In the genomic region with DNA sequence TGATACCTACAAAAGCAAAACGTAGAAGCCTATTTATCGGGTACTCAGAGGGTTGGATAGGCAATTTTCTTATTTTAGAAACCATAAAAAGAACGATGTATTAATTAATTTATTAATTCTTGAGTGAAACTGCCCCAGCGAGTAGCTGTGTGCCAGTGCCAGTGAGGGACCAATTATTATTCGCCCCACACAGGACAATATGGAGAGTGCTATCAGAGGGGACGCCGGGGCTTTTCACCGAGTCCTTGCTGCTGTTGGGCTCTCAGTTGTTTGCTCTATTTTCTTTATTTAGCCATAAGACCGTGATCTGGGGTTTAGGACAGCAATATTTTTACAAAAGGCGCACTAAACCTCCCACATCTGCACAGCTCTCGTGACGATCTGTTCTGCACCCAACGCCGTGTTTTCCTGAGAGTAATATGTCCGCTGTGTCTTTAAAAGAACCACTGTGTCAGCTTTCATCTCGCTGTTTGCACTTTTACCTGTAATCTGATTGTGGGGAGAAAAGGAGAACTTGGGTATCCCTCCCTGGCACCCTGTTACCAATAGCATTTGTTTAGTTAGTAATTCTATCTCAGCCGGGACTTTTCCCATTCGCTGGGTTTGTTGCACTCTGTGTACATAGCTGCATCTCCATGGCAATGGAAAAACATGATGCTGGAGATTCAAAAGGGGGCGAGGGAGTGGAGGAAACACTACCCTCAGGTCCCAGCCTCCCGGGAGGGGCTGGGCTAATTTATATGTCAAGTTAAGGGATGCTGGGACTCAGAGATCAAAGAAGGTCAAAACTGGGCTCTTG, we compare ENCODE assay signal across 8 cellular contexts. TPM values are rescaled to one million over a fixed set of nuclear protein-coding genes. Genes with fewer than 3 reads are reported as not detected.
DNase-seq lines count a peak whose midpoint lies in the region; ATAC-seq and TF ChIP-seq lines count a peak whose summit lies in the region.

No MANE protein-coding gene starts in this region.

- peak overlapping the region in 6 of 7 donors; percentile 7 to 86 (median 54) for H3K27ac Mint-ChIP-seq in CD14-positive monocyte
- no peak overlapping the region for H3K27ac Mint-ChIP-seq in T-cell
- peak overlapping the region; percentile 71 for H3K27ac Mint-ChIP-seq in progenitor cell of endocrine pancreas

- peak overlapping the region; percentile 2 for H3K4me2 ChIP-seq in Karpas-422 (ENCODE audit: low read depth, low read length, poor library complexity, severe bottlenecking)

- no peaks in the 10 kb centered on the region for H3K9me3 ChIP-seq in Karpas-422 (ENCODE audit: low read length)

- H3K36me3 Mint-ChIP-seq in CD14-positive monocyte, result no peaks in the 10 kb centered on the region
- H3K36me3 Mint-ChIP-seq in T-cell, result no peaks in the 10 kb centered on the region
- H3K36me3 Mint-ChIP-seq in progenitor cell of endocrine pancreas (ENCODE audit: insufficient read depth), result no peaks in the 10 kb centered on the region

- H3K27ac ChIP-seq in Karpas-422 (ENCODE audit: low read length), result no peak overlapping the region

- POLR2A ChIA-PET in T-cell (lab: Charles Lee), result interaction anchor here in 1 of 2 donors (0.5 kb wide), 1 partner anchor 296 kb away, joined by 6 read pairs; no protein-coding TSS in a partner anchor

- H3K9me2 ChIP-seq in Karpas-422 (replicated peaks; ENCODE audit: insufficient read depth, low read length), result no peaks in the 10 kb centered on the region

- no peak overlapping the region for H3K4me3 ChIP-seq in Karpas-422 (ENCODE audit: low read length)

- no peaks in the 10 kb centered on the region for H4K20me1 ChIP-seq in Karpas-422 (ENCODE audit: insufficient read depth, low read depth, low read length)

- H3K27me3 ChIP-seq in Karpas-422 (ENCODE audit: low read length), result no peaks in the 10 kb centered on the region; the same call in 1 of the 2 replicates

- peak; percentile 55 for DNase-seq in CD14-positive monocyte (ENCODE audit: low spot score)
- no peak for DNase-seq in Karpas-422
- peak in 1 of 34 experiments; percentile 2 for DNase-seq in T-cell
- DNase-seq in glomerular endothelial cell (ENCODE audit: extremely low read depth, low read depth, low spot score), result peak; percentile 20
- DNase-seq in progenitor cell of endocrine pancreas (ENCODE audit: low spot score, unreplicated experiment), result no peak
- no peak for DNase-seq in germinal center (ENCODE audit: low spot score)
- DNase-seq in NCI-H187 treated with DMSO at 0.1 percent for 48 hours (lab: John Stamatoyannopoulos, UW), result no peak

- H3K9ac ChIP-seq in Karpas-422 (ENCODE audit: low read length), result no peak overlapping the region

- intact Hi-C loops in CD14-positive monocyte (cut with micrococcal nuclease), result loop anchor here (5.0 kb wide), 3 partner anchors 33 to 97 kb away; no protein-coding TSS in a partner anchor

- CTCF ChIA-PET in T-cell (lab: Charles Lee), result no interaction called here

- peaks cover 29% of the 10 kb centered on the region for H3K4me1 ChIP-seq in Karpas-422 (ENCODE audit: low read length)

- no peaks in the 10 kb centered on the region for H3K36me3 ChIP-seq in Karpas-422 (ENCODE audit: insufficient read depth, low read length)

- ATAC-seq in T-cell (replicated peaks in 1 of 4) (peak in 1 of 4 experiments; percentile 71), GM19463 (IDR thresholded peaks at IDR 0.05; ENCODE audit: unreplicated experiment) (no peak)

- H3K9me3 Mint-ChIP-seq in CD14-positive monocyte (peaks cover 0 to 2% (median 0%) of the 10 kb centered on the region in 7 donors), T-cell (no peaks in the 10 kb centered on the region), progenitor cell of endocrine pancreas (ENCODE audit: low read depth) (no peaks in the 10 kb centered on the region)

- H2AFZ ChIP-seq in Karpas-422 (ENCODE audit: low read length), result no peak overlapping the region

- peaks cover 30% of the 10 kb centered on the region for H3K4me1 Mint-ChIP-seq in CD14-positive monocyte
- peaks cover 11 to 21% (median 12%) of the 10 kb centered on the region in 3 donors for H3K4me1 Mint-ChIP-seq in T-cell
- peaks cover 40% of the 10 kb centered on the region for H3K4me1 Mint-ChIP-seq in progenitor cell of endocrine pancreas (ENCODE audit: low read depth)

- H3K27me3 Mint-ChIP-seq in CD14-positive monocyte (ENCODE audit: low read depth in 3 of 3) (peaks cover 2 to 5% (median 2%) of the 10 kb centered on the region in 3 donors), T-cell (peaks cover 24 to 36% of the 10 kb centered on the region in 2 donors), progenitor cell of endocrine pancreas (no peaks in the 10 kb centered on the region)

- H3K4me3 Mint-ChIP-seq in CD14-positive monocyte (peak overlapping the region; percentile 70 to 78), T-cell (peak overlapping the region; percentile 6 to 52 (median 34)), progenitor cell of endocrine pancreas (ENCODE audit: low read depth) (peak overlapping the region; percentile 69)

- H3K79me2 ChIP-seq in Karpas-422 (ENCODE audit: low read length), result no peaks in the 10 kb centered on the region

- TF ChIP-seq CTCF in CD14-positive monocyte (IDR thresholded peaks at IDR 0.05), result no peak
- no peak for TF ChIP-seq CTCF in progenitor cell of endocrine pancreas (IDR thresholded peaks at IDR 0.05; ENCODE audit: unreplicated experiment)

RNA-seq across cellular contexts. Expression of gene ZNF516, which starts 30.1 kb away (rescaled TPM):
- 1 to 10 TPM; 5.0 to 8.6 TPM for polyA plus RNA-seq in CD14-positive monocyte
- 41.0 and 53.3 TPM in 2 replicates for total RNA-seq in Karpas-422 (2014; rRNA removed; shearing (Covaris generic); ENCODE audit: low replicate concordance)
- 10 to 100 TPM; 22.0 to 31.8 (median 25.7) TPM for total RNA-seq in T-cell
- total RNA-seq in glomerular endothelial cell, result 22.4 and 26.8 TPM in 2 replicates
- total RNA-seq in progenitor cell of endocrine pancreas, result 106 and 108 TPM in 2 replicates

Comparison
In these comparisons a context has a peak if more than half of its experiments do, and no peak if none do; other contexts are left out.
1. DNase-seq: peak in CD14-positive monocyte (single experiment) and glomerular endothelial cell (single experiment); none in Karpas-422 (single experiment), progenitor cell of endocrine pancreas (single experiment), germinal center (single experiment) and NCI-H187 treated with DMSO at 0.1 percent for 48 hours (single experiment).
2. H3K27ac Mint-ChIP-seq: peak in CD14-positive monocyte (6 of 7) and progenitor cell of endocrine pancreas (single experiment); none in T-cell (0 of 2).
3. Peak in every context shown above with its lines, with median percentiles within 50 percentile points of each other: H3K4me3 Mint-ChIP-seq.